In genomic region chr18:74171910-74172606, GRCh38 we compare ENCODE assay signal across 8 cellular contexts. TPM values are rescaled to one million over a fixed set of nuclear protein-coding genes. Genes with fewer than 3 reads are reported as not detected.
DNase-seq lines count a peak whose midpoint lies in the region; ATAC-seq and TF ChIP-seq lines count a peak whose summit lies in the region.

No MANE protein-coding gene starts in this region.

- H3K9me3 ChIP-seq in OCI-LY3 (ENCODE audit: insufficient read depth, low read length): no peaks in the 10 kb centered on the region
- H3K9me3 ChIP-seq in mucosa of stomach (ENCODE audit: control insufficient read depth, low read length): no peaks in the 10 kb centered on the region
- no peaks in the 10 kb centered on the region for H3K9me3 ChIP-seq in vagina
- H3K9me3 ChIP-seq in HAP-1: no peaks in the 10 kb centered on the region

- peak overlapping the region; percentile 93 for H3K4me2 ChIP-seq in OCI-LY3 (ENCODE audit: low read length)

- H4K20me1 ChIP-seq in OCI-LY3 (ENCODE audit: insufficient read depth, low read length): no peaks in the 10 kb centered on the region

- peaks cover 5% of the 10 kb centered on the region for H3K4me1 ChIP-seq in OCI-LY3 (ENCODE audit: low read length)
- H3K4me1 ChIP-seq in mucosa of stomach (ENCODE audit: control insufficient read depth, insufficient read depth, low read length): no peaks in the 10 kb centered on the region
- H3K4me1 ChIP-seq in vagina: no peaks in the 10 kb centered on the region
- H3K4me1 ChIP-seq in HAP-1: no peaks in the 10 kb centered on the region

- intact Hi-C loops in vagina (cut with DNase I): no loop called here

- TF ChIP-seq CTCF in OCI-LY3 (IDR thresholded peaks at IDR 0.05; ENCODE audit: low read depth, low read length) (no peak), vagina (IDR thresholded peaks at IDR 0.05) (no peak)

- no peaks in the 10 kb centered on the region for H3K36me3 ChIP-seq in OCI-LY3 (replicated peaks; ENCODE audit: low read depth, low read length)
- H3K36me3 ChIP-seq in mucosa of stomach (ENCODE audit: control insufficient read depth, insufficient read depth, low read length): no peaks in the 10 kb centered on the region
- H3K36me3 ChIP-seq in vagina: no peaks in the 10 kb centered on the region
- H3K36me3 ChIP-seq in HAP-1 (replicated peaks): no peaks in the 10 kb centered on the region

- in situ Hi-C loops in HAP-1 (cut with MboI; ENCODE audit: low sequenced_read_pairs): no loop called here

- DNase-seq in vagina (ENCODE audit: extremely low spot score in 2 of 2): no peak
- DNase-seq in foreskin melanocyte: no peak
- DNase-seq in HAP-1 (ENCODE audit: low spot score in 2 of 2): no peak
- DNase-seq in NCI-H510A treated with DMSO at 0.1 percent for 48 hours (lab: John Stamatoyannopoulos, UW): no peak

- peak; percentile 98 for ATAC-seq in GM18907 (IDR thresholded peaks at IDR 0.05; ENCODE audit: unreplicated experiment)
- peak; percentile 93 for ATAC-seq in HG02840 (IDR thresholded peaks at IDR 0.05; ENCODE audit: low FRiP score, unreplicated experiment)

- H3K79me2 ChIP-seq in OCI-LY3 (ENCODE audit: low read length): no peaks in the 10 kb centered on the region

- peaks cover 24% of the 10 kb centered on the region for H3K27me3 ChIP-seq in OCI-LY3 (ENCODE audit: low read depth, low read length)
- peaks cover 3% of the 10 kb centered on the region for H3K27me3 ChIP-seq in mucosa of stomach (ENCODE audit: control insufficient read depth, insufficient read depth, low read length)
- no peaks in the 10 kb centered on the region for H3K27me3 ChIP-seq in vagina
- no peaks in the 10 kb centered on the region; the same call in 1 of the 2 replicates for H3K27me3 ChIP-seq in HAP-1 (ENCODE audit: low read depth)

- peak overlapping the region; percentile 84 for H3K4me3 ChIP-seq in OCI-LY3 (ENCODE audit: low read length)
- H3K4me3 ChIP-seq in mucosa of stomach (ENCODE audit: low read length): peak overlapping the region; percentile 20
- H3K4me3 ChIP-seq in vagina: no peak overlapping the region
- no peak overlapping the region for H3K4me3 ChIP-seq in HAP-1

- H3K27ac ChIP-seq in OCI-LY3 (ENCODE audit: low read length): no peak overlapping the region
- no peak overlapping the region for H3K27ac ChIP-seq in vagina

- H3K9ac ChIP-seq in OCI-LY3 (ENCODE audit: low read length): peak overlapping the region; percentile 64
- H3K9ac ChIP-seq in mucosa of stomach (ENCODE audit: low read length): peak overlapping the region; percentile 44

- H2AFZ ChIP-seq in OCI-LY3 (ENCODE audit: low read depth, low read length): peak overlapping the region; percentile 96

- no peak for TF ChIP-seq POLR2A in vagina (IDR thresholded peaks at IDR 0.05)

RNA-seq across cellular contexts. Expression of gene TIMM21, which starts 23.7 kb away (rescaled TPM):
- total RNA-seq in vagina: 25.0 TPM

RNA-seq across cellular contexts. Expression of gene FBXO15, which starts 24.4 kb away (rescaled TPM):
- total RNA-seq in vagina: not detected

Comparison
In these comparisons a context has a peak if more than half of its experiments do, and no peak if none do; other contexts are left out.
1. H3K4me3 ChIP-seq: peak in OCI-LY3 (single experiment) and mucosa of stomach (single experiment); none in vagina (0 of 2) and HAP-1 (single experiment).